ENCODE assay signal across 18 cellular contexts in the genomic region with DNA sequence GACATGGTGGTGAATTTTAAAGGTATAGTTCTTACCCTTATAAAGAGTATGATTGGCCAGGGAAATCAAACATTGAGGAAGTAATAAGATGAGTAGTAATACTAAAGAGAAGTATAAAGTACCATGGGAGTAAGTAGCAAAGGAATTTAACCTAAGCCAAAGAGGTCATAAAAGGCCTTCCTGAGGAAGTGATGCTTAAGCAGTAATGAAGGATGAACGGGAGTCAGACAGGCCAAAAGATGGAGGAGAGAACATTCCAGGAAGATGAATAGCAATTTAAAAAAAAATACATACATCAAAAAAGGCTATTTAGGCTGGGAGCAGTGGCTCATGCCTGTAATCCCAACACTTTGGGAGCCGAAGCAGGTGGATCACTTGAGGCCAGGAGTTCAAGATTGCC. TPM values are rescaled to one million over a fixed set of nuclear protein-coding genes. Genes with fewer than 3 reads are reported as not detected.
DNase-seq lines count a peak whose midpoint lies in the region; ATAC-seq and TF ChIP-seq lines count a peak whose summit lies in the region.
"Had no signal": no experiment of that assay in that cellular context is flagged by ENCODE, and none has a peak within 500 bp of the region (broad histone marks: within the 10 kb centered on the region; RNA-seq: fewer than 3 reads in every experiment).

No MANE protein-coding gene starts in this region.

- H3K4me3 ChIP-seq in choroid plexus epithelial cell (ENCODE audit: low read depth, low read length) = no peak overlapping the region
- H3K4me3 ChIP-seq: A549 had no signal

- H3K4me3 Mint-ChIP-seq in stimulated activated naive CD8-positive, alpha-beta T cell treated with anti-CD3 and anti-CD28 coated beads, Interleukin-15, amount 100 ng/mL, for 72 hours = no peak overlapping the region

- no peak for TF ChIP-seq CTCF in choroid plexus epithelial cell (conservative IDR thresholded peaks at IDR 0.05; ENCODE audit: low read depth, low read length)

- ATAC-seq in HG02642 (IDR thresholded peaks at IDR 0.05; ENCODE audit: poor library complexity, unreplicated experiment) = no peak
- no peak for ATAC-seq in stimulated activated naive CD8-positive, alpha-beta T cell treated with anti-CD3 and anti-CD28 coated beads, Interleukin-15, amount 100 ng/mL, for 72 hours
- ATAC-seq: A549 had no signal

- no peaks in the 10 kb centered on the region for H3K27me3 Mint-ChIP-seq in stimulated activated naive CD8-positive, alpha-beta T cell treated with anti-CD3 and anti-CD28 coated beads, Interleukin-15, amount 100 ng/mL, for 72 hours

- no peaks in the 10 kb centered on the region for H3K9me3 Mint-ChIP-seq in stimulated activated naive CD8-positive, alpha-beta T cell treated with anti-CD3 and anti-CD28 coated beads, Interleukin-15, amount 100 ng/mL, for 72 hours

- no peaks in the 10 kb centered on the region for H3K4me1 Mint-ChIP-seq in stimulated activated naive CD8-positive, alpha-beta T cell treated with anti-CD3 and anti-CD28 coated beads, Interleukin-15, amount 100 ng/mL, for 72 hours

- peak; percentile 72 for DNase-seq in EL
- peak; percentile 24 for DNase-seq in M059J (ENCODE audit: low read depth)
- DNase-seq in choroid plexus epithelial cell (ENCODE audit: low read depth) = peak; percentile 24
- DNase-seq in kidney tubule cell (ENCODE audit: low spot score) = peak; percentile 23
- DNase-seq in activated CD4-positive, alpha-beta T cell treated with anti-CD3 and anti-CD28 coated beads for 4 hours = no peak
- DNase-seq in AG08396 (ENCODE audit: low spot score) = no peak
- DNase-seq in stimulated activated naive CD8-positive, alpha-beta T cell treated with anti-CD3 and anti-CD28 coated beads, Interleukin-15, amount 100 ng/mL, for 72 hours = no peak
- DNase-seq: Caco-2, DMS79, GF-D8, GOT3, Kasumi-1, NCI-H1930, NCI-H2171 treated with DMSO at 0.1 percent for 48 hours, NCI-H510A treated with DMSO at 0.1 percent for 48 hours, RPMI8226 had no signal

- no peak overlapping the region for H3K27ac Mint-ChIP-seq in stimulated activated naive CD8-positive, alpha-beta T cell treated with anti-CD3 and anti-CD28 coated beads, Interleukin-15, amount 100 ng/mL, for 72 hours

RNA-seq across cellular contexts. Expression of gene KLHL3, which starts 29.0 kb away (rescaled TPM):
- 0.74 and 2.2 TPM in 2 replicates for total RNA-seq in M059J (2014; rRNA removed; shearing (Covaris generic))

RNA-seq across cellular contexts. Expression of gene HNRNPA0, which starts 47.3 kb away (rescaled TPM):
- 5.8 and 9.7 TPM in 2 replicates for total RNA-seq in M059J (2014; rRNA removed; shearing (Covaris generic))

Comparison
In these comparisons a context has a peak if more than half of its experiments do, and no peak if none do; other contexts are left out.
1. DNase-seq: peak in EL (single experiment), M059J (single experiment), choroid plexus epithelial cell (single experiment) and kidney tubule cell (single experiment); none in activated CD4-positive, alpha-beta T cell treated with anti-CD3 and anti-CD28 coated beads for 4 hours (0 of 2), AG08396 (single experiment) and stimulated activated naive CD8-positive, alpha-beta T cell treated with anti-CD3 and anti-CD28 coated beads, Interleukin-15, amount 100 ng/mL, for 72 hours (0 of 2).